ENCODE assay signal across 14 cellular contexts in genomic region chr7:105766421-105767191, GRCh38.
DNase-seq lines count a peak whose midpoint lies in the region; ATAC-seq, FAIRE-seq and TF ChIP-seq lines count a peak whose summit lies in the region.
"Had no signal": no experiment of that assay in that cellular context is flagged by ENCODE, and none has a peak within 500 bp of the region (broad histone marks: within the 10 kb centered on the region; RNA-seq: fewer than 3 reads in every experiment).

No MANE protein-coding gene starts in this region.

- H3K4ac ChIP-seq in H9 (ENCODE audit: low read depth, low read length): no peak overlapping the region

- H3K27me3 ChIP-seq in H9 (ENCODE audit: insufficient read depth, low read length) (no peaks in the 10 kb centered on the region), astrocyte (ENCODE audit: insufficient read depth, low read length) (no peaks in the 10 kb centered on the region), right cardiac atrium (ENCODE audit: control insufficient read depth, insufficient read depth) (no peaks in the 10 kb centered on the region)

- no peaks in the 10 kb centered on the region for H3K23me2 ChIP-seq in H9 (ENCODE audit: insufficient read length, low read depth, low read length, poor library complexity, severe bottlenecking)

- H3K9ac ChIP-seq in H9 (ENCODE audit: extremely low read depth, insufficient read length, low read length) (no peak overlapping the region), astrocyte (ENCODE audit: low read length) (no peak overlapping the region)
- H3K9ac ChIP-seq: parathyroid adenoma had no signal

- no peak overlapping the region for H2BK20ac ChIP-seq in H9 (ENCODE audit: low read depth, low read length, poor library complexity, severe bottlenecking)

- H3K79me1 ChIP-seq in H9 (ENCODE audit: insufficient read depth, low read depth, low read length, poor library complexity, severe bottlenecking): no peaks in the 10 kb centered on the region

- no peak overlapping the region for H2BK12ac ChIP-seq in H9 (ENCODE audit: insufficient read length, low read depth, low read length)

- peaks cover 2 to 3% (median 2%) of the 10 kb centered on the region in 3 experiments; a peak in 5 of 7 replicates for H3K36me3 Mint-ChIP-seq in H9 (ENCODE audit: insufficient read depth in 1 of 3, low read depth in 3 of 3)
- H3K36me3 Mint-ChIP-seq in astrocyte (ENCODE audit: low read depth, unreplicated experiment): peaks cover 8% of the 10 kb centered on the region
- no peaks in the 10 kb centered on the region for H3K36me3 Mint-ChIP-seq in stimulated activated memory B cell treated with anti-CD40 and anti-IgM and Interleukin-4, amounts not matched to agents 10 μg/mL and 1 μg/mL and 100 μg/mL, for 72 hours

- H3K4me1 Mint-ChIP-seq in H9 (peaks cover 28 to 42% of the 10 kb centered on the region in 2 experiments), astrocyte (ENCODE audit: low read depth, unreplicated experiment) (peaks cover 23% of the 10 kb centered on the region)
- H3K4me1 Mint-ChIP-seq in stimulated activated memory B cell treated with anti-CD40 and anti-IgM and Interleukin-4, amounts not matched to agents 10 μg/mL and 1 μg/mL and 100 μg/mL, for 72 hours: peaks cover 57% of the 10 kb centered on the region

- no peak overlapping the region for H3T11ph ChIP-seq in H9 (ENCODE audit: low read length)

- no peak overlapping the region for H2AFZ ChIP-seq in H9 (ENCODE audit: low read length)
- H2AFZ ChIP-seq in astrocyte (ENCODE audit: low read depth, low read length): no peak overlapping the region
- H2AFZ ChIP-seq: parathyroid adenoma had no signal

- H2BK15ac ChIP-seq in H9 (ENCODE audit: low read depth, low read length): no peak overlapping the region

- H3K23ac ChIP-seq in H9 (ENCODE audit: insufficient read length, low read depth, low read length): no peak overlapping the region

- no peaks in the 10 kb centered on the region for H3K36me3 ChIP-seq in astrocyte (ENCODE audit: insufficient read depth, low read length)

- no peak for FAIRE-seq in astrocyte (lab: Jason Lieb, UNC)
- FAIRE-seq: kidney had no signal

- H3K4me2 ChIP-seq in H9 (ENCODE audit: insufficient read depth, insufficient read length, low read length) (no peak overlapping the region), astrocyte (ENCODE audit: low read length) (peak overlapping the region; percentile 50)

- WGBS in H9 (ENCODE audit: extremely low coverage, insufficient read length, low lambda C conversion rate): no CpG with 5 or more reads among the region's 15 CpGs
- 86% methylated on average over 15 of the region's 15 CpGs for WGBS in right cardiac atrium

- ATAC-seq in stimulated activated memory B cell treated with anti-CD40 and anti-IgM and Interleukin-4, amounts not matched to agents 10 μg/mL and 1 μg/mL and 100 μg/mL, for 72 hours: peak; percentile 75
- no peak for ATAC-seq in right cardiac atrium
- ATAC-seq: HCT116 had no signal

- H3K4me1 ChIP-seq in H9 (ENCODE audit: insufficient read depth, low read length) (peaks cover 4% of the 10 kb centered on the region; the same call in 1 of the 2 replicates), astrocyte (ENCODE audit: insufficient read depth, low read length) (peaks cover 20% of the 10 kb centered on the region), right cardiac atrium (ENCODE audit: control insufficient read depth, insufficient read depth, low read length) (no peaks in the 10 kb centered on the region)
- H3K4me1 ChIP-seq: parathyroid adenoma had no signal

- no peak overlapping the region for H3K14ac ChIP-seq in H9 (ENCODE audit: insufficient read depth, low read length)

- intact Hi-C loops in right cardiac atrium (cut with DNase I): loop anchor here in 3 of 4 donors (10.0 kb wide), 2 partner anchors 238 to 248 kb away; no protein-coding TSS in a partner anchor

- H2BK120ac ChIP-seq in H9 (ENCODE audit: low read depth, low read length, poor library complexity, severe bottlenecking): no peak overlapping the region

- no peak overlapping the region for H4K5ac ChIP-seq in H9 (ENCODE audit: insufficient read length, low read depth, low read length)

- no peak overlapping the region for H3K4me3 Mint-ChIP-seq in H9
- H3K4me3 Mint-ChIP-seq in astrocyte (ENCODE audit: unreplicated experiment): no peak overlapping the region
- peak overlapping the region; percentile 36 for H3K4me3 Mint-ChIP-seq in stimulated activated memory B cell treated with anti-CD40 and anti-IgM and Interleukin-4, amounts not matched to agents 10 μg/mL and 1 μg/mL and 100 μg/mL, for 72 hours

- no peak overlapping the region for H2AK5ac ChIP-seq in H9 (ENCODE audit: insufficient read length, low read length)

- H3K27ac Mint-ChIP-seq in H9 (peak overlapping the region; percentile 28 to 85 (median 73); a peak in 3 of 7 replicates), astrocyte (ENCODE audit: unreplicated experiment) (no peak overlapping the region)
- peak overlapping the region; percentile 93 for H3K27ac Mint-ChIP-seq in stimulated activated memory B cell treated with anti-CD40 and anti-IgM and Interleukin-4, amounts not matched to agents 10 μg/mL and 1 μg/mL and 100 μg/mL, for 72 hours

- H3K18ac ChIP-seq in H9 (ENCODE audit: insufficient read length, low read depth, low read length): no peak overlapping the region

- TF ChIP-seq CTCF in H9 (conservative IDR thresholded peaks at IDR 0.05) (no peak), astrocyte (IDR thresholded peaks at IDR 0.05; ENCODE audit: insufficient read depth, low read depth, low read length) (no peak)

- H3K9me3 ChIP-seq in H9 (ENCODE audit: control insufficient read depth, low read depth, low read length) (no peaks in the 10 kb centered on the region), astrocyte (ENCODE audit: insufficient read depth, low read depth, low read length) (no peaks in the 10 kb centered on the region), right cardiac atrium (ENCODE audit: control insufficient read depth, low read length) (no peaks in the 10 kb centered on the region)

- no peak overlapping the region for H3K27ac ChIP-seq in H9 (ENCODE audit: insufficient read length, low read depth, low read length)
- H3K27ac ChIP-seq in astrocyte (ENCODE audit: low read depth, low read length): peak overlapping the region; percentile 14
- H3K27ac ChIP-seq in right cardiac atrium (ENCODE audit: low read length): no peak overlapping the region
- H3K27ac ChIP-seq: parathyroid adenoma had no signal

- no peak overlapping the region for H2BK5ac ChIP-seq in H9 (ENCODE audit: insufficient read length, low read length)

- no peaks in the 10 kb centered on the region for H3K27me3 Mint-ChIP-seq in H9 (ENCODE audit: low read depth)
- H3K27me3 Mint-ChIP-seq in astrocyte (ENCODE audit: low read depth, unreplicated experiment): no peaks in the 10 kb centered on the region
- no peaks in the 10 kb centered on the region for H3K27me3 Mint-ChIP-seq in stimulated activated memory B cell treated with anti-CD40 and anti-IgM and Interleukin-4, amounts not matched to agents 10 μg/mL and 1 μg/mL and 100 μg/mL, for 72 hours

- H3K9me3 Mint-ChIP-seq in H9 (no peaks in the 10 kb centered on the region), astrocyte (ENCODE audit: unreplicated experiment) (peaks cover 3% of the 10 kb centered on the region)
- no peaks in the 10 kb centered on the region for H3K9me3 Mint-ChIP-seq in stimulated activated memory B cell treated with anti-CD40 and anti-IgM and Interleukin-4, amounts not matched to agents 10 μg/mL and 1 μg/mL and 100 μg/mL, for 72 hours

- H3K4me3 ChIP-seq in astrocyte (ENCODE audit: insufficient read depth, low read depth, low read length) (no peak overlapping the region), right cardiac atrium (ENCODE audit: low read length) (no peak overlapping the region)

- H3K79me2 ChIP-seq in H9 (ENCODE audit: insufficient read depth, low read length) (no peaks in the 10 kb centered on the region), astrocyte (ENCODE audit: insufficient read depth, low read length) (no peaks in the 10 kb centered on the region)
- H3K79me2 ChIP-seq: parathyroid adenoma had no signal

- H3K56ac ChIP-seq in H9 (ENCODE audit: insufficient read length, low read depth, low read length): no peak overlapping the region

- no peak overlapping the region for H4K8ac ChIP-seq in H9 (replicated peaks; ENCODE audit: insufficient read length, low read depth, low read length)

- peak; percentile 37 for DNase-seq in stimulated activated CD4-positive, alpha-beta T cell treated with anti-CD3 and anti-CD28 coated beads, Interleukin-15, amount 100 ng/mL, for 24 hours
- DNase-seq in stimulated activated CD4-positive, alpha-beta T cell treated with anti-CD3 and anti-CD28 coated beads, Interleukin-12 subunit alpha, Interleukin-12 subunit beta, amount 100 ng/mL, for 4 hours: no peak
- no peak for DNase-seq in H9
- peak; percentile 82 for DNase-seq in astrocyte (ENCODE audit: low read depth)
- no peak for DNase-seq in SHP77 (lab: John Stamatoyannopoulos, UW)
- DNase-seq in DMS79 treated with DMSO at 0.1 percent for 48 hours (lab: John Stamatoyannopoulos, UW): no peak
- no peak for DNase-seq in right cardiac atrium
- DNase-seq: activated gamma-delta T cell treated with Interleukin-2 at 50 U/mL for 16 hours, AML-193, DMS153, kidney had no signal

- no peak overlapping the region for H4K91ac ChIP-seq in H9 (ENCODE audit: insufficient read length, low read depth, low read length)

- no peaks in the 10 kb centered on the region for H4K20me1 ChIP-seq in H9 (ENCODE audit: control insufficient read depth, insufficient read depth, insufficient read length)
- H4K20me1 ChIP-seq in astrocyte (ENCODE audit: insufficient read depth, low read length): peaks cover 8% of the 10 kb centered on the region

Comparison
In these comparisons a context has a peak if more than half of its experiments do, and no peak if none do; other contexts are left out.
1. DNase-seq: peak in stimulated activated CD4-positive, alpha-beta T cell treated with anti-CD3 and anti-CD28 coated beads, Interleukin-15, amount 100 ng/mL, for 24 hours (single experiment) and astrocyte (single experiment); none in stimulated activated CD4-positive, alpha-beta T cell treated with anti-CD3 and anti-CD28 coated beads, Interleukin-12 subunit alpha, Interleukin-12 subunit beta, amount 100 ng/mL, for 4 hours (single experiment), H9 (single experiment), SHP77 (0 of 2), DMS79 treated with DMSO at 0.1 percent for 48 hours (single experiment) and right cardiac atrium (0 of 3).